ENCODE assay signal across 1 cellular context in the genomic region with DNA sequence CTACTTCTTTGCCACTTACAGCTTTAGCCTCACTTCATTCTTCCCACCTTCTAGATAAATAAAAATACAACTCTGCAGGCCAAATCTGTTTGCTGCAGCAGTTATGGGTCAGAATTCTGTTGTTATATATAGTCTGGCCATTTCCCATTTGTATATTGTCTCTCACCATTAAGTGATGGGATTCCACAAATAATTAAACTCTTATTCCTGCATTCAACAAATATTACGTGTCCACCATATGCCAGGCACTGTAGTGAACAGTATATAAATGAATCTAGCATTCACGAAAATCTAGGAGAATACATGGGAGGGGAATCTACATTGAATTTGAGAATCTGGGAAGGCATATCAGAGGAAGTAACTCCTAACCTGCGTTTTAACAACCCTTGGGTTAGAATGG.
TF ChIP-seq lines count a peak whose summit lies in the region.

No MANE protein-coding gene starts in this region.

TF ChIP-seq in SK-N-SH treated with all-trans-retinoic acid at 6 μM for 48 hours, 23 proteins besides CTCF, POLR2A, EP300 and RAD21 (continued from another document):
- TF ChIP-seq, protein P1, sequence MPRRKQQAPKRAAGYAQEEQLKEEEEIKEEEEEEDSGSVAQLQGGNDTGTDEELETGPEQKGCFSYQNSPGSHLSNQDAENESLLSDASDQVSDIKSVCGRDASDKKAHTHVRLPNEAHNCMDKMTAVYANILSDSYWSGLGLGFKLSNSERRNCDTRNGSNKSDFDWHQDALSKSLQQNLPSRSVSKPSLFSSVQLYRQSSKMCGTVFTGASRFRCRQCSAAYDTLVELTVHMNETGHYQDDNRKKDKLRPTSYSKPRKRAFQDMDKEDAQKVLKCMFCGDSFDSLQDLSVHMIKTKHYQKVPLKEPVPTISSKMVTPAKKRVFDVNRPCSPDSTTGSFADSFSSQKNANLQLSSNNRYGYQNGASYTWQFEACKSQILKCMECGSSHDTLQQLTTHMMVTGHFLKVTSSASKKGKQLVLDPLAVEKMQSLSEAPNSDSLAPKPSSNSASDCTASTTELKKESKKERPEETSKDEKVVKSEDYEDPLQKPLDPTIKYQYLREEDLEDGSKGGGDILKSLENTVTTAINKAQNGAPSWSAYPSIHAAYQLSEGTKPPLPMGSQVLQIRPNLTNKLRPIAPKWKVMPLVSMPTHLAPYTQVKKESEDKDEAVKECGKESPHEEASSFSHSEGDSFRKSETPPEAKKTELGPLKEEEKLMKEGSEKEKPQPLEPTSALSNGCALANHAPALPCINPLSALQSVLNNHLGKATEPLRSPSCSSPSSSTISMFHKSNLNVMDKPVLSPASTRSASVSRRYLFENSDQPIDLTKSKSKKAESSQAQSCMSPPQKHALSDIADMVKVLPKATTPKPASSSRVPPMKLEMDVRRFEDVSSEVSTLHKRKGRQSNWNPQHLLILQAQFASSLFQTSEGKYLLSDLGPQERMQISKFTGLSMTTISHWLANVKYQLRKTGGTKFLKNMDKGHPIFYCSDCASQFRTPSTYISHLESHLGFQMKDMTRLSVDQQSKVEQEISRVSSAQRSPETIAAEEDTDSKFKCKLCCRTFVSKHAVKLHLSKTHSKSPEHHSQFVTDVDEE (CRISPR knock-in tag; IDR thresholded peaks at IDR 0.05): no peak
- TF ChIP-seq ZNF70 (CRISPR knock-in tag; IDR thresholded peaks at IDR 0.05) (no peak), GLIS3 (CRISPR knock-in tag; IDR thresholded peaks at IDR 0.05) (no peak), TCF4 (CRISPR knock-in tag; IDR thresholded peaks at IDR 0.05; ENCODE audit: borderline replicate concordance) (no peak), ZNF565 (CRISPR knock-in tag; conservative IDR thresholded peaks at IDR 0.05; ENCODE audit: low read depth) (no peak), TOX (CRISPR knock-in tag; IDR thresholded peaks at IDR 0.05; ENCODE audit: borderline replicate concordance) (no peak), RARB (CRISPR knock-in tag; IDR thresholded peaks at IDR 0.05) (no peak), BACH2 (CRISPR knock-in tag; IDR thresholded peaks at IDR 0.05; ENCODE audit: borderline replicate concordance) (no peak), ARNTL (CRISPR knock-in tag; IDR thresholded peaks at IDR 0.05; ENCODE audit: borderline replicate concordance, low read depth) (no peak), CSDC2 (CRISPR knock-in tag; IDR thresholded peaks at IDR 0.05) (no peak), ISL1 (CRISPR knock-in tag; IDR thresholded peaks at IDR 0.05) (no peak), ZFP30 (CRISPR knock-in tag; IDR thresholded peaks at IDR 0.05) (no peak)
- TF ChIP-seq, protein P2, sequence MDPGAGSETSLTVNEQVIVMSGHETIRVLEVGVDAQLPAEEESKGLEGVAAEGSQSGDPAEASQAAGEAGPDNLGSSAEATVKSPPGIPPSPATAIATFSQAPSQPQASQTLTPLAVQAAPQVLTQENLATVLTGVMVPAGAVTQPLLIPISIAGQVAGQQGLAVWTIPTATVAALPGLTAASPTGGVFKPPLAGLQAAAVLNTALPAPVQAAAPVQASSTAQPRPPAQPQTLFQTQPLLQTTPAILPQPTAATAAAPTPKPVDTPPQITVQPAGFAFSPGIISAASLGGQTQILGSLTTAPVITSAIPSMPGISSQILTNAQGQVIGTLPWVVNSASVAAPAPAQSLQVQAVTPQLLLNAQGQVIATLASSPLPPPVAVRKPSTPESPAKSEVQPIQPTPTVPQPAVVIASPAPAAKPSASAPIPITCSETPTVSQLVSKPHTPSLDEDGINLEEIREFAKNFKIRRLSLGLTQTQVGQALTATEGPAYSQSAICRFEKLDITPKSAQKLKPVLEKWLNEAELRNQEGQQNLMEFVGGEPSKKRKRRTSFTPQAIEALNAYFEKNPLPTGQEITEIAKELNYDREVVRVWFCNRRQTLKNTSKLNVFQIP (CRISPR knock-in tag; IDR thresholded peaks at IDR 0.05; ENCODE audit: borderline replicate concordance, low read depth): no peak
- TF ChIP-seq, protein P3, sequence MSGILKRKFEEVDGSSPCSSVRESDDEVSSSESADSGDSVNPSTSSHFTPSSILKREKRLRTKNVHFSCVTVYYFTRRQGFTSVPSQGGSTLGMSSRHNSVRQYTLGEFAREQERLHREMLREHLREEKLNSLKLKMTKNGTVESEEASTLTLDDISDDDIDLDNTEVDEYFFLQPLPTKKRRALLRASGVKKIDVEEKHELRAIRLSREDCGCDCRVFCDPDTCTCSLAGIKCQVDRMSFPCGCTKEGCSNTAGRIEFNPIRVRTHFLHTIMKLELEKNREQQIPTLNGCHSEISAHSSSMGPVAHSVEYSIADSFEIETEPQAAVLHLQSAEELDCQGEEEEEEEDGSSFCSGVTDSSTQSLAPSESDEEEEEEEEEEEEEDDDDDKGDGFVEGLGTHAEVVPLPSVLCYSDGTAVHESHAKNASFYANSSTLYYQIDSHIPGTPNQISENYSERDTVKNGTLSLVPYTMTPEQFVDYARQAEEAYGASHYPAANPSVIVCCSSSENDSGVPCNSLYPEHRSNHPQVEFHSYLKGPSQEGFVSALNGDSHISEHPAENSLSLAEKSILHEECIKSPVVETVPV (CRISPR knock-in tag; IDR thresholded peaks at IDR 0.05): no peak
- TF ChIP-seq, protein P4, sequence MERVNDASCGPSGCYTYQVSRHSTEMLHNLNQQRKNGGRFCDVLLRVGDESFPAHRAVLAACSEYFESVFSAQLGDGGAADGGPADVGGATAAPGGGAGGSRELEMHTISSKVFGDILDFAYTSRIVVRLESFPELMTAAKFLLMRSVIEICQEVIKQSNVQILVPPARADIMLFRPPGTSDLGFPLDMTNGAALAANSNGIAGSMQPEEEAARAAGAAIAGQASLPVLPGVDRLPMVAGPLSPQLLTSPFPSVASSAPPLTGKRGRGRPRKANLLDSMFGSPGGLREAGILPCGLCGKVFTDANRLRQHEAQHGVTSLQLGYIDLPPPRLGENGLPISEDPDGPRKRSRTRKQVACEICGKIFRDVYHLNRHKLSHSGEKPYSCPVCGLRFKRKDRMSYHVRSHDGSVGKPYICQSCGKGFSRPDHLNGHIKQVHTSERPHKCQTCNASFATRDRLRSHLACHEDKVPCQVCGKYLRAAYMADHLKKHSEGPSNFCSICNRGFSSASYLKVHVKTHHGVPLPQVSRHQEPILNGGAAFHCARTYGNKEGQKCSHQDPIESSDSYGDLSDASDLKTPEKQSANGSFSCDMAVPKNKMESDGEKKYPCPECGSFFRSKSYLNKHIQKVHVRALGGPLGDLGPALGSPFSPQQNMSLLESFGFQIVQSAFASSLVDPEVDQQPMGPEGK (CRISPR knock-in tag; IDR thresholded peaks at IDR 0.05; ENCODE audit: borderline replicate concordance): no peak
- TF ChIP-seq, protein P5, sequence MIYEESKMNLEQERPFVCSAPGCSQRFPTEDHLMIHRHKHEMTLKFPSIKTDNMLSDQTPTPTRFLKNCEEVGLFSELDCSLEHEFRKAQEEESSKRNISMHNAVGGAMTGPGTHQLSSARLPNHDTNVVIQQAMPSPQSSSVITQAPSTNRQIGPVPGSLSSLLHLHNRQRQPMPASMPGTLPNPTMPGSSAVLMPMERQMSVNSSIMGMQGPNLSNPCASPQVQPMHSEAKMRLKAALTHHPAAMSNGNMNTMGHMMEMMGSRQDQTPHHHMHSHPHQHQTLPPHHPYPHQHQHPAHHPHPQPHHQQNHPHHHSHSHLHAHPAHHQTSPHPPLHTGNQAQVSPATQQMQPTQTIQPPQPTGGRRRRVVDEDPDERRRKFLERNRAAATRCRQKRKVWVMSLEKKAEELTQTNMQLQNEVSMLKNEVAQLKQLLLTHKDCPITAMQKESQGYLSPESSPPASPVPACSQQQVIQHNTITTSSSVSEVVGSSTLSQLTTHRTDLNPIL (CRISPR knock-in tag; IDR thresholded peaks at IDR 0.05; ENCODE audit: low read depth): no peak
